1 cellular context compared by ENCODE assay signal in the genomic region with DNA sequence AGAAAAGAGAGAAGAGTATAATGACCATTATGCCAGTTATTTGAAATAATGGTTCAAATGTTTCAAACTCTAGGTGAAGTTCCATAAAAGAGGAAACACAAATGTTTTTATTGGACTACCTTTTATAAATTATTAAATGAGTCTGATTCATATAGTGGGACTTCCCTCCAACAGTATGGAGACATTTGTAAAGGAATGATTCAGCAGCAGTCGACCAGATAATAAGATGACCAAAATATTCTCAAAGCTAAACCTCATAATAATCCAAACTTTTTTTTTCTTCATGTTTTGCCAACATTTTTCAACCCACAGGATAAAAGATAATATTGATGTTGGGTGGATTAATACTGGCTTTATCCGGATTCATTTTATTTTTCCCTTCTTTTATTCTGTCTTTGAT.
TF ChIP-seq lines count a peak whose summit lies in the region.

No MANE protein-coding gene starts in this region.

TF ChIP-seq in IMR-90, 13 proteins besides CTCF, POLR2A, EP300 and RAD21 (continued from another document):
- TF ChIP-seq NFE2L2 (IDR thresholded peaks at IDR 0.05; ENCODE audit: low read depth, low read length) (0 out of 2 replicates have a peak, but pooled peaks have one; percentile 56), CEBPB (IDR thresholded peaks at IDR 0.05; ENCODE audit: low read depth, low read length) (no peak), CHD1 (IDR thresholded peaks at IDR 0.05; ENCODE audit: low read depth, low read length) (no peak), FOS (IDR thresholded peaks at IDR 0.05; ENCODE audit: low read depth, low read length) (no peak), RFX5 (IDR thresholded peaks at IDR 0.05; ENCODE audit: low read depth, low read length) (no peak), SMC3 (IDR thresholded peaks at IDR 0.05; ENCODE audit: low read depth, low read length) (no peak), BHLHE40 (IDR thresholded peaks at IDR 0.05; ENCODE audit: low read depth, low read length) (no peak), MAZ (IDR thresholded peaks at IDR 0.05; ENCODE audit: borderline replicate concordance, low read depth, low read length) (no peak), MXI1 (IDR thresholded peaks at IDR 0.05; ENCODE audit: borderline replicate concordance, low read depth, low read length) (no peak)
- TF ChIP-seq, protein P1, sequence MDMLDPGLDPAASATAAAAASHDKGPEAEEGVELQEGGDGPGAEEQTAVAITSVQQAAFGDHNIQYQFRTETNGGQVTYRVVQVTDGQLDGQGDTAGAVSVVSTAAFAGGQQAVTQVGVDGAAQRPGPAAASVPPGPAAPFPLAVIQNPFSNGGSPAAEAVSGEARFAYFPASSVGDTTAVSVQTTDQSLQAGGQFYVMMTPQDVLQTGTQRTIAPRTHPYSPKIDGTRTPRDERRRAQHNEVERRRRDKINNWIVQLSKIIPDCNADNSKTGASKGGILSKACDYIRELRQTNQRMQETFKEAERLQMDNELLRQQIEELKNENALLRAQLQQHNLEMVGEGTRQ (IDR thresholded peaks at IDR 0.05; ENCODE audit: low read depth, low read length) = no peak
- TF ChIP-seq, protein P2, sequence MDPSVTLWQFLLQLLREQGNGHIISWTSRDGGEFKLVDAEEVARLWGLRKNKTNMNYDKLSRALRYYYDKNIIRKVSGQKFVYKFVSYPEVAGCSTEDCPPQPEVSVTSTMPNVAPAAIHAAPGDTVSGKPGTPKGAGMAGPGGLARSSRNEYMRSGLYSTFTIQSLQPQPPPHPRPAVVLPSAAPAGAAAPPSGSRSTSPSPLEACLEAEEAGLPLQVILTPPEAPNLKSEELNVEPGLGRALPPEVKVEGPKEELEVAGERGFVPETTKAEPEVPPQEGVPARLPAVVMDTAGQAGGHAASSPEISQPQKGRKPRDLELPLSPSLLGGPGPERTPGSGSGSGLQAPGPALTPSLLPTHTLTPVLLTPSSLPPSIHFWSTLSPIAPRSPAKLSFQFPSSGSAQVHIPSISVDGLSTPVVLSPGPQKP (IDR thresholded peaks at IDR 0.05; ENCODE audit: borderline replicate concordance, low read depth, low read length) = no peak
TF ChIP-seq in IMR-90: peak in this region for 2.
